In the genomic region with DNA sequence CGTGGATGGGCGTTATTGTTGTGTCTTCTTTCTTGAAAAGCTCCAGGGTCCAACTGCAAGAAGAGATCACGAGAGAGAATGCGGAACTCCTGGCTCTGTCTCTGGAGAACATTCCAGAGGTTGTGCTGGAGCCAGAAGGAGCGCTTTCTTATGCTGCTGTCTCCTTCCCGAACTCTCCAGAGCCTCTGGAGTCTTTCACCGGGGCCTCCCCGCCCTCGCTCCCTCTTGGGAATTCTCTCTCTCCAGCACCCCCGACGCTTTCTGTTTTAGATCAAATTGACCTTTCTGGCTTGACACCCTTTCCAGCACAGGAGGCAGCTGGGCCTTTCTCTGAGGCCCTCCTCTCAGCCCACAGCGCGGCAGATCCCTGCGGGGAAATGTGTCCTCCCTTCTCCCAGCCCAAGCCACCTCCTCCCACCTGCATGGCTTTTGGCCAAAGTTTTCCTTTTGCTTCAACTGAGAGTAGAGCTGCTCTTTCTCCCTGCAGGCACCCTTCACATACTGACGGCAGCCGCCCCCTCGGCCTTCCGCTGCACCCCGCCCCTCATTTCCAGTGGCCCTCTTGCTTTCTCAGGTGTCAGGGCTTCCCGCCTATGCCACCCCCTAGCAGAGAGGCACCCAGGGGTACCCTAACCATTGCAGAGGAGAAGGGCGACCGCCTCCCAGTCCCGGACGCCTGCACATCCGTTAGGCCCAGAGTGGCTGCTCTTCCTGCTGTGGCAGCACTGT, we compare ENCODE assay signal across 12 cellular contexts. TPM values are rescaled to one million over a fixed set of nuclear protein-coding genes. Genes with fewer than 3 reads are reported as not detected.
DNase-seq lines count a peak whose midpoint lies in the region; ATAC-seq, FAIRE-seq and TF ChIP-seq lines count a peak whose summit lies in the region.
"Had no signal": no experiment of that assay in that cellular context is flagged by ENCODE, and none has a peak within 500 bp of the region (broad histone marks: within the 10 kb centered on the region; RNA-seq: fewer than 3 reads in every experiment).

No MANE protein-coding gene starts in this region.

- CTCF ChIA-PET in H1 (lab: Charles Lee; ENCODE audit: partially characterized antibody): interaction anchor here (0.6 to 1.6 kb wide), 6 partner anchors 8 to 55 kb away, joined by 3 to 5 read pairs (median 3); no protein-coding TSS in a partner anchor

- no peaks in the 10 kb centered on the region for H3K9me3 ChIP-seq in BE2C
- H3K9me3 ChIP-seq in H1 (ENCODE audit: insufficient read depth in 2 of 2, low read depth in 1 of 2, low read length in 1 of 2): peaks cover 0 to 6% of the 10 kb centered on the region in 2 experiments; a peak in 1 of 4 replicates
- H3K9me3 ChIP-seq: neutrophil had no signal

- H3K27me3 Mint-ChIP-seq in nephron (ENCODE audit: low read depth): peaks cover 10% of the 10 kb centered on the region

- H3K56ac ChIP-seq in H1 (replicated peaks; ENCODE audit: insufficient read length, low read depth, low read length): no peak overlapping the region

- 0 out of 2 replicates have a peak overlapping the region, but pooled peaks have one; percentile 30 for H2AFZ ChIP-seq in H1 (ENCODE audit: low read length)

- no peak for TF ChIP-seq EP300 in H1 (IDR thresholded peaks at IDR 0.05; ENCODE audit: borderline replicate concordance in 1 of 2, low read depth in 2 of 2, low read length in 2 of 2)

- TF ChIP-seq CTCF in BE2C (IDR thresholded peaks at IDR 0.05; ENCODE audit: low read depth, low read length) (no peak), H1 (IDR thresholded peaks at IDR 0.05; ENCODE audit: control extremely low read depth in 1 of 3, insufficient read depth in 1 of 3, low read depth in 1 of 3, low read length in 3 of 3) (no peak), nephron (IDR thresholded peaks at IDR 0.05; ENCODE audit: unreplicated experiment in 3 of 3) (no peak)

- no peak for TF ChIP-seq RAD21 in H1 (IDR thresholded peaks at IDR 0.05 in 1 of 2, conservative IDR thresholded peaks at IDR 0.05 in 1 of 2; ENCODE audit: low read depth in 2 of 2, low read length in 2 of 2)

- H3K4me1 Mint-ChIP-seq in nephron: peaks cover 25% of the 10 kb centered on the region

- no peak overlapping the region for H2BK5ac ChIP-seq in H1 (ENCODE audit: low read depth, low read length)

- no peak overlapping the region for H3K9ac ChIP-seq in H1 (replicated peaks in 1 of 4; ENCODE audit: extremely low read depth in 1 of 4, low read depth in 3 of 4, low read length in 3 of 4)

- H3K27ac ChIP-seq in H1 (ENCODE audit: low read depth, low read length): no peak overlapping the region
- H3K27ac ChIP-seq: neutrophil had no signal

- no peak overlapping the region for H2BK20ac ChIP-seq in H1 (ENCODE audit: low read length)

- H3K27me3 ChIP-seq in BE2C (no peaks in the 10 kb centered on the region), H1 (replicated peaks in 1 of 4; ENCODE audit: control insufficient read depth in 3 of 4, extremely low read depth in 1 of 4, insufficient read depth in 3 of 4, low read length in 3 of 4) (no peaks in the 10 kb centered on the region)
- H3K27me3 ChIP-seq: neutrophil had no signal

- H3K4ac ChIP-seq in H1 (replicated peaks; ENCODE audit: insufficient read length, low read depth, low read length): no peak overlapping the region

- H3K23me2 ChIP-seq in H1 (ENCODE audit: low read depth, low read length): no peaks in the 10 kb centered on the region

- no peak overlapping the region for H3K23ac ChIP-seq in H1 (ENCODE audit: insufficient read length)

- peak overlapping the region in 2 of 3 experiments; percentile 14 for H3K4me3 Mint-ChIP-seq in nephron

- H3K36me3 Mint-ChIP-seq in nephron (ENCODE audit: low read depth): no peaks in the 10 kb centered on the region

- H4K5ac ChIP-seq in H1 (ENCODE audit: insufficient read length, low read depth, low read length): no peak overlapping the region

- WGBS in H1 (ENCODE audit: extremely low coverage in 1 of 2, insufficient coverage in 1 of 2, insufficient read length in 1 of 2, insufficient replicate concordance in 2 of 2, low coverage in 1 of 2, low lambda C conversion rate in 2 of 2, missing lambda C conversion rate in 1 of 2), 2 experiments: 78% methylated on average over 24 of the region's 25 CpGs; no CpG with 5 or more reads in 1 of the 2 experiments

- no peak for ATAC-seq in GM18861 (IDR thresholded peaks at IDR 0.05; ENCODE audit: unreplicated experiment)
- ATAC-seq: stimulated activated naive CD8-positive, alpha-beta T cell treated with anti-CD3 and anti-CD28 coated beads, Interleukin-15, Interleukin-2, amounts not matched to agents 100 U/mL and 50 U/mL, for 24 hours had no signal

- no peak overlapping the region for H4K91ac ChIP-seq in H1 (replicated peaks; ENCODE audit: insufficient read length, low read length)

- POLR2A ChIA-PET in H1 (lab: Charles Lee; ENCODE audit: partially characterized antibody): interaction anchor here (0.6 to 0.7 kb wide), 2 partner anchors 71 to 372 kb away, joined by 3 read pairs; no protein-coding TSS in a partner anchor

- H4K20me1 ChIP-seq in H1 (replicated peaks in 1 of 2; ENCODE audit: control insufficient read depth in 1 of 2, insufficient read depth in 2 of 2, low read length in 2 of 2): no peaks in the 10 kb centered on the region

- FAIRE-seq in H1 (lab: Jason Lieb, UNC): no peak

- no peak for TF ChIP-seq POLR2A in H1 (IDR thresholded peaks at IDR 0.05; ENCODE audit: control extremely low read depth in 1 of 2, low read depth in 2 of 2, low read length in 2 of 2)

- no peak overlapping the region for H3K14ac ChIP-seq in H1 (ENCODE audit: insufficient read length)

- no peaks in the 10 kb centered on the region for H3K79me1 ChIP-seq in H1 (ENCODE audit: low read depth, low read length)

- H3K4me2 ChIP-seq in H1 (ENCODE audit: insufficient read depth in 1 of 2, low read depth in 2 of 2, low read length in 2 of 2): no peak overlapping the region

- H2BK15ac ChIP-seq in H1 (ENCODE audit: low read length): no peak overlapping the region

- no peak overlapping the region for H2BK12ac ChIP-seq in H1 (ENCODE audit: low read depth, low read length)

- peaks cover 3% of the 10 kb centered on the region; the same call in 1 of the 2 replicates for H3K4me1 ChIP-seq in BE2C
- peaks cover 0 to 5% (median 0%) of the 10 kb centered on the region in 4 experiments; a peak in 3 of 7 replicates for H3K4me1 ChIP-seq in H1 (replicated peaks in 1 of 4; ENCODE audit: control insufficient read depth in 3 of 4, insufficient read depth in 4 of 4, low read length in 3 of 4)

- no peak overlapping the region; the same call in 1 of the 2 replicates for H3K18ac ChIP-seq in H1 (ENCODE audit: extremely low read depth, low read length)

- H3K4me3 ChIP-seq in BE2C (ENCODE audit: low read depth, low read length) (peak overlapping the region; percentile 24; the same call in 1 of the 2 replicates), H1 (ENCODE audit: extremely low read depth in 1 of 4, insufficient read depth in 2 of 4, low read depth in 3 of 4, low read length in 4 of 4) (no peak overlapping the region)

- H3K9me3 Mint-ChIP-seq in nephron: no peaks in the 10 kb centered on the region

- DNase-seq in BE2C: peak; percentile 24
- peak; percentile 25 for DNase-seq in NCI-H1092 (lab: John Stamatoyannopoulos, UW)
- no peak for DNase-seq in H1 (ENCODE audit: low read depth in 1 of 2, low spot score in 2 of 2)
- DNase-seq in SKM-1 (lab: John Stamatoyannopoulos, UW; ENCODE audit: unreplicated experiment): no peak
- DNase-seq in effector CD4-positive, alpha-beta T cell: no peak
- DNase-seq in stimulated activated CD8-positive, alpha-beta memory T cell treated with anti-CD3 and anti-CD28 coated beads, Interleukin-4, amount 100 ng/mL, for 48 hours: no peak
- DNase-seq: amygdala; NCI-H774; stimulated activated naive CD8-positive, alpha-beta T cell treated with anti-CD3 and anti-CD28 coated beads, Interleukin-15, Interleukin-2, amounts not matched to agents 100 U/mL and 50 U/mL, for 24 hours had no signal

- no peak overlapping the region for H2AK5ac ChIP-seq in H1 (ENCODE audit: low read depth, low read length)

- no peak overlapping the region for H2BK120ac ChIP-seq in H1 (replicated peaks; ENCODE audit: low read depth, low read length)

- H3K36me3 ChIP-seq in BE2C (no peaks in the 10 kb centered on the region), H1 (ENCODE audit: control insufficient read depth in 2 of 4, insufficient read depth in 4 of 4, low read length in 3 of 4) (no peaks in the 10 kb centered on the region)
- H3K36me3 ChIP-seq: neutrophil had no signal

- no peaks in the 10 kb centered on the region for H3K79me2 ChIP-seq in H1 (ENCODE audit: control insufficient read depth in 1 of 2, insufficient read depth in 2 of 2, low read length in 2 of 2)

- H4K8ac ChIP-seq in H1 (ENCODE audit: extremely low read depth, insufficient read depth, low read length): peak overlapping the region; percentile 39

- H3K27ac Mint-ChIP-seq in nephron: peak overlapping the region in 2 of 3 experiments; percentile 16 to 85

TF ChIP-seq in H1, 55 proteins besides CTCF, POLR2A, EP300 and RAD21 (continues in another document):
- TF ChIP-seq EGR1 (IDR thresholded peaks at IDR 0.05; ENCODE audit: borderline replicate concordance, low read depth, low read length) (no peak), FOSL1 (IDR thresholded peaks at IDR 0.05; ENCODE audit: insufficient read depth, low read depth, low read length) (no peak), HDAC6 (IDR thresholded peaks at IDR 0.05; ENCODE audit: low read depth, low read length) (no peak)

RNA-seq across cellular contexts. Expression of a gene that starts 6.6 kb away (rescaled TPM):
- not detected for polyA plus RNA-seq in BE2C (2012; ENCODE audit: insufficient read depth, insufficient read length, low read depth)
- not detected in 2 replicates for total RNA-seq in H1 (2021; fragmentation: NEBNext Ultra II Directional; extraction: Animal tissue kit (Norgen Biotek cat#: 25700))
- polyA plus RNA-seq in H1 (2011; rRNA removed): 0.06 and 0.27 TPM in 2 replicates
- polyA plus RNA-seq in H1 (2011; cell fraction: cytosol; rRNA removed): not detected
- not detected for polyA plus RNA-seq in H1 (2011; cell fraction: nucleus; rRNA removed)
- polyA plus RNA-seq in H1 (2012, experiment 1 of 2): not detected in 4 replicates
- polyA plus RNA-seq in H1 (2012, experiment 2 of 2): not detected
- polyA plus RNA-seq in H1 (2013, experiment 1 of 2): not detected
- polyA plus RNA-seq in H1 (2013, experiment 2 of 2): not detected
- polyA minus RNA-seq in H1 (2011; rRNA and poly(A)+ RNA removed): not detected in 2 replicates
- polyA minus RNA-seq in H1 (2011; cell fraction: cytosol; rRNA and poly(A)+ RNA removed): not detected
- not detected for polyA minus RNA-seq in H1 (2011; cell fraction: nucleus; rRNA and poly(A)+ RNA removed)

RNA-seq across cellular contexts. Expression of a gene that starts 41.5 kb away (rescaled TPM):
- not detected for polyA plus RNA-seq in BE2C (2012; ENCODE audit: insufficient read depth, insufficient read length, low read depth)
- total RNA-seq in H1 (2021; fragmentation: NEBNext Ultra II Directional; extraction: Animal tissue kit (Norgen Biotek cat#: 25700)): not detected in 2 replicates
- polyA plus RNA-seq in H1 (2011; rRNA removed): not detected in 2 replicates
- not detected for polyA plus RNA-seq in H1 (2011; cell fraction: cytosol; rRNA removed)
- not detected for polyA plus RNA-seq in H1 (2011; cell fraction: nucleus; rRNA removed)
- not detected in 4 replicates for polyA plus RNA-seq in H1 (2012, experiment 1 of 2)
- not detected for polyA plus RNA-seq in H1 (2012, experiment 2 of 2)
- not detected for polyA plus RNA-seq in H1 (2013, experiment 1 of 2)
- polyA plus RNA-seq in H1 (2013, experiment 2 of 2): not detected
- polyA minus RNA-seq in H1 (2011; rRNA and poly(A)+ RNA removed): not detected in 2 replicates
- not detected for polyA minus RNA-seq in H1 (2011; cell fraction: cytosol; rRNA and poly(A)+ RNA removed)
- not detected for polyA minus RNA-seq in H1 (2011; cell fraction: nucleus; rRNA and poly(A)+ RNA removed)

Comparison
In these comparisons a context has a peak if more than half of its experiments do, and no peak if none do; other contexts are left out.
1. DNase-seq: peak in BE2C (single experiment) and NCI-H1092 (single experiment); none in H1 (0 of 2), SKM-1 (single experiment), effector CD4-positive, alpha-beta T cell (single experiment) and stimulated activated CD8-positive, alpha-beta memory T cell treated with anti-CD3 and anti-CD28 coated beads, Interleukin-4, amount 100 ng/mL, for 48 hours (single experiment).